8 cellular contexts compared by ENCODE assay signal in genomic region chr18:3593904-3594759, GRCh38.
DNase-seq lines count a peak whose midpoint lies in the region; FAIRE-seq and TF ChIP-seq lines count a peak whose summit lies in the region.

No MANE protein-coding gene starts in this region.

- H3K27me3 Mint-ChIP-seq in neural progenitor cell (ENCODE audit: insufficient read depth, low read depth): peaks cover 2% of the 10 kb centered on the region

- peak overlapping the region; percentile 83 for H3K4me2 ChIP-seq in neural progenitor cell

- TF ChIP-seq CTCF in RWPE1 (conservative IDR thresholded peaks at IDR 0.05; ENCODE audit: low read depth): peak; percentile 95
- TF ChIP-seq CTCF in fibroblast of villous mesenchyme (IDR thresholded peaks at IDR 0.05; ENCODE audit: insufficient read depth, low read depth, low read length): peak; percentile 90
- TF ChIP-seq CTCF in neural progenitor cell (IDR thresholded peaks at IDR 0.05): peak; percentile 79

- H3K4me3 ChIP-seq in fibroblast of villous mesenchyme (ENCODE audit: low read depth, low read length) (peak overlapping the region; percentile 62), neural progenitor cell (peak overlapping the region; percentile 45), stomach smooth muscle (ENCODE audit: low read length in 2 of 2) (peak overlapping the region; percentile 63 to 82)

- peak overlapping the region; percentile 98 for H3K27ac ChIP-seq in RWPE1
- H3K27ac ChIP-seq in neural progenitor cell: peak overlapping the region; percentile 85
- peak overlapping the region; percentile 99 for H3K27ac ChIP-seq in stomach smooth muscle (ENCODE audit: low read length)

- H3K36me3 Mint-ChIP-seq in neural progenitor cell: peaks cover 4% of the 10 kb centered on the region

- H3K36me3 ChIP-seq in neural progenitor cell (no peaks in the 10 kb centered on the region), stomach smooth muscle (ENCODE audit: control insufficient read depth in 2 of 2, insufficient read depth in 2 of 2, low read length in 2 of 2) (no peaks in the 10 kb centered on the region)

- peak overlapping the region; percentile 98 for H3K27ac Mint-ChIP-seq in neural progenitor cell

- POLR2A ChIA-PET in RWPE1 (lab: Yijun Ruan, JAX; ENCODE audit: low non-redundant PET): interaction anchor here (0.5 to 1.2 kb wide), 10 partner anchors 12 to 333 kb away, joined by 3 to 5 read pairs (median 3); no protein-coding TSS in a partner anchor

- peak overlapping the region; percentile 89 for H3K4me3 Mint-ChIP-seq in neural progenitor cell

- H3K27me3 ChIP-seq in neural progenitor cell: no peaks in the 10 kb centered on the region
- no peaks in the 10 kb centered on the region for H3K27me3 ChIP-seq in stomach smooth muscle (ENCODE audit: control insufficient read depth in 1 of 2, insufficient read depth in 2 of 2, low read length in 2 of 2)

- H3K4me1 ChIP-seq in neural progenitor cell (peaks cover 59% of the 10 kb centered on the region), stomach smooth muscle (ENCODE audit: control insufficient read depth, insufficient read depth, low read length) (peaks cover 37% of the 10 kb centered on the region)

- no peaks in the 10 kb centered on the region for H4K20me1 ChIP-seq in neural progenitor cell (ENCODE audit: low read depth)

- no peak overlapping the region for H2AFZ ChIP-seq in neural progenitor cell (replicated peaks)

- peaks cover 45% of the 10 kb centered on the region for H3F3A ChIP-seq in neural progenitor cell (ENCODE audit: low read depth)

- H3K9ac ChIP-seq in neural progenitor cell: no peak overlapping the region
- H3K9ac ChIP-seq in stomach smooth muscle (ENCODE audit: low read length in 2 of 2): peak overlapping the region; percentile 96

- peak; percentile 27 for FAIRE-seq in H54 (lab: Jason Lieb, UNC)

- TF ChIP-seq POLR2A in H54 (IDR thresholded peaks at IDR 0.05; ENCODE audit: low read depth, low read length): 0 out of 2 replicates have a peak, but pooled peaks have one; percentile 23

- CTCF ChIA-PET in RWPE1 (lab: Yijun Ruan, JAX): interaction anchor here (0.5 to 2.3 kb wide), 16 partner anchors 9 to 288 kb away, joined by 3 to 27 read pairs (median 4); no protein-coding TSS in a partner anchor

- H3K9me3 ChIP-seq in neural progenitor cell (ENCODE audit: low read depth) (no peaks in the 10 kb centered on the region), stomach smooth muscle (ENCODE audit: control insufficient read depth in 2 of 2, low read length in 2 of 2) (no peaks in the 10 kb centered on the region)

- peaks cover 75% of the 10 kb centered on the region for H3K4me1 Mint-ChIP-seq in neural progenitor cell

- peak; percentile 75 for DNase-seq in GDM1 (lab: John Stamatoyannopoulos, UW)
- peak; percentile 50 for DNase-seq in H54 (ENCODE audit: insufficient read length, low spot score)
- DNase-seq in LoVo (ENCODE audit: low spot score): peak; percentile 89
- peak; percentile 94 for DNase-seq in RWPE1 (ENCODE audit: low spot score)
- peak; percentile 94 for DNase-seq in activated effector memory CD4-positive, alpha-beta T cell treated with anti-CD3 and anti-CD28 coated beads, Interleukin-2, amount 50 U/mL, for 16 hours
- peak; percentile 99 for DNase-seq in fibroblast of villous mesenchyme (ENCODE audit: low read depth)
- DNase-seq in neural progenitor cell (ENCODE audit: low spot score): peak; percentile 94

- H3K9me3 Mint-ChIP-seq in neural progenitor cell: no peaks in the 10 kb centered on the region

- peaks cover 13% of the 10 kb centered on the region for H3K79me2 ChIP-seq in neural progenitor cell (ENCODE audit: low read depth)

Comparison
In these comparisons a context has a peak if more than half of its experiments do, and no peak if none do; other contexts are left out.
1. Peak in every context shown above with its lines: DNase-seq, H3K4me3 ChIP-seq and H3K27ac ChIP-seq.